Comparison of ENCODE assay signal across 26 cellular contexts in genomic region chr6:148242180-148242579, GRCh38.
DNase-seq lines count a peak whose midpoint lies in the region; ATAC-seq and TF ChIP-seq lines count a peak whose summit lies in the region.
"Had no signal": no experiment of that assay in that cellular context is flagged by ENCODE, and none has a peak within 500 bp of the region (broad histone marks: within the 10 kb centered on the region; RNA-seq: fewer than 3 reads in every experiment).

No MANE protein-coding gene starts in this region.

- intact Hi-C loops in left ventricle myocardium superior (cut with micrococcal nuclease) (loop anchor here (10.0 kb wide), 1 partner anchor 57 kb away; no protein-coding TSS in a partner anchor), sigmoid colon (cut with DNase I) (no loop called here)

- peak in 1 of 4 donors; percentile 7 for TF ChIP-seq EP300 in sigmoid colon (IDR thresholded peaks at IDR 0.05)

- peak overlapping the region in 3 of 4 donors; percentile 37 to 72 (median 59) for H3K27ac ChIP-seq in sigmoid colon
- H3K27ac ChIP-seq: A549; BLaER1 treated with 17β-estradiol and CSF1 and Interleukin-3, amounts not matched to agents 10 nM and 100 nM; cardiac muscle cell; hepatocyte; pancreas; upper lobe of right lung; WERI-Rb-1 had no signal

- no peaks in the 10 kb centered on the region for H3K27me3 ChIP-seq in sigmoid colon
- H3K27me3 ChIP-seq: cardiac muscle cell, hepatocyte, pancreas, upper lobe of right lung had no signal

- ATAC-seq in left ventricle myocardium superior, result peak; percentile 64
- ATAC-seq in HG02610 (IDR thresholded peaks at IDR 0.05; ENCODE audit: unreplicated experiment), result no peak
- no peak for ATAC-seq in GM18498 (IDR thresholded peaks at IDR 0.05; ENCODE audit: unreplicated experiment)
- no peak for ATAC-seq in GM18907 (IDR thresholded peaks at IDR 0.05; ENCODE audit: unreplicated experiment)
- ATAC-seq: A549; activated T-cell treated with anti-CD3 and anti-CD28 coated beads, Interleukin-2, amount 50 U/mL, for 72 hours; natural killer cell treated with Interleukin-12 subunit alpha and Interleukin-12 subunit beta and Interleukin-15 and Interleukin-18, amount 100 ng/mL, for 72 hours; pancreas; upper lobe of right lung had no signal

- TF ChIP-seq CTCF in AG10803 (conservative IDR thresholded peaks at IDR 0.05; ENCODE audit: low read length) (no peak), sigmoid colon (IDR thresholded peaks at IDR 0.05) (no peak)

- peaks cover 3 to 50% (median 41%) of the 10 kb centered on the region in 4 donors for H3K4me1 ChIP-seq in sigmoid colon
- H3K4me1 ChIP-seq: A549, pancreas had no signal

- H3K36me3 ChIP-seq in sigmoid colon, result no peaks in the 10 kb centered on the region
- H3K36me3 ChIP-seq: BLaER1 treated with 17β-estradiol and CSF1 and Interleukin-3, amounts not matched to agents 10 nM and 100 nM; cardiac muscle cell; pancreas; upper lobe of right lung; WERI-Rb-1 had no signal

- no peak for TF ChIP-seq POLR2A in sigmoid colon (IDR thresholded peaks at IDR 0.05)

- peak; percentile 52 for DNase-seq in AG10803 (ENCODE audit: low read depth)
- DNase-seq in astrocyte of the hippocampus (ENCODE audit: low read depth, low spot score), result peak; percentile 7
- no peak for DNase-seq in left ventricle myocardium superior
- DNase-seq in sigmoid colon, result no peak
- no peak for DNase-seq in NK-92 treated with Interleukin-12 subunit alpha and Interleukin-12 subunit beta, amount 100 ng/mL, for 24 hours (lab: John Stamatoyannopoulos, UW)
- DNase-seq: activated CD4-positive, alpha-beta T cell treated with anti-CD3 and anti-CD28 coated beads, Interleukin-2, amount 10 ng/mL, durations not matched to agents 24 days and 14 days; activated naive CD4-positive, alpha-beta T cell treated with anti-CD3 and anti-CD28 coated beads for 36 hours; activated T-cell treated with anti-CD3 and anti-CD28 coated beads, Interleukin-2, amount 50 U/mL, for 72 hours; amniotic stem cell; KG1; NCI-H1436; NCI-H2107; NCI-H446 treated with DMSO at 0.1 percent for 48 hours; OCI-M1; pancreas; stimulated activated CD8-positive, alpha-beta memory T cell treated with anti-CD3 and anti-CD28 coated beads, Interleukin-4, amount 100 ng/mL, for 48 hours; upper lobe of right lung; WERI-Rb-1 had no signal

- H3K4me3 ChIP-seq in AG10803 (ENCODE audit: low read length), result no peak overlapping the region
- no peak overlapping the region for H3K4me3 ChIP-seq in sigmoid colon
- H3K4me3 ChIP-seq: A549; BLaER1 treated with 17β-estradiol and CSF1 and Interleukin-3, amounts not matched to agents 10 nM and 100 nM; cardiac muscle cell; hepatocyte; pancreas; upper lobe of right lung had no signal

- WGBS in sigmoid colon, 2 donors, result 75 to 78% methylated on average over 4 of the region's 4 CpGs

- H3K9me3 ChIP-seq in sigmoid colon, result no peaks in the 10 kb centered on the region
- H3K9me3 ChIP-seq: A549; BLaER1 treated with 17β-estradiol and CSF1 and Interleukin-3, amounts not matched to agents 10 nM and 100 nM; pancreas; upper lobe of right lung had no signal

Comparison
In these comparisons a context has a peak if more than half of its experiments do, and no peak if none do; other contexts are left out.
1. DNase-seq: peak in AG10803 (single experiment) and astrocyte of the hippocampus (single experiment); none in left ventricle myocardium superior (single experiment), sigmoid colon (single experiment) and NK-92 treated with Interleukin-12 subunit alpha and Interleukin-12 subunit beta, amount 100 ng/mL, for 24 hours (single experiment).